ENCODE assay signal across 15 cellular contexts in genomic region chr1:64584479-64584878, GRCh38.
DNase-seq lines count a peak whose midpoint lies in the region; ATAC-seq, FAIRE-seq and TF ChIP-seq lines count a peak whose summit lies in the region.
"Had no signal": no experiment of that assay in that cellular context is flagged by ENCODE, and none has a peak within 500 bp of the region (broad histone marks: within the 10 kb centered on the region; RNA-seq: fewer than 3 reads in every experiment).

No MANE protein-coding gene starts in this region.

- TF ChIP-seq RAD21 in SK-N-SH (IDR thresholded peaks at IDR 0.05; ENCODE audit: low read length): peak; percentile 40

- CTCF ChIA-PET in SK-N-SH (lab: Yijun Ruan, JAX): no interaction called here
- CTCF ChIA-PET in endothelial cell of umbilical vein (lab: Charles Lee): interaction anchor here (1.0 to 1.3 kb wide), 2 partner anchors 9 to 17 kb away, joined by 3 to 4 read pairs; no protein-coding TSS in a partner anchor

- ATAC-seq in SK-N-SH treated with all-trans-retinoic acid at 6 μM for 48 hours: no peak
- ATAC-seq in HG03097 (IDR thresholded peaks at IDR 0.05; ENCODE audit: low FRiP score, unreplicated experiment): no peak
- no peak for ATAC-seq in HG02571 (IDR thresholded peaks at IDR 0.05; ENCODE audit: unreplicated experiment)
- ATAC-seq: A549 had no signal

- H3K4me3 ChIP-seq in SK-N-SH (ENCODE audit: low read depth in 2 of 2, low read length in 1 of 2) (no peak overlapping the region), OCI-LY3 (ENCODE audit: low read length) (no peak overlapping the region), endothelial cell of umbilical vein (replicated peaks in 1 of 3; ENCODE audit: insufficient read depth in 1 of 3, low read depth in 1 of 3, low read length in 3 of 3) (no peak overlapping the region), transverse colon (no peak overlapping the region)
- H3K4me3 ChIP-seq: A549 had no signal

- H2AFZ ChIP-seq in SK-N-SH (ENCODE audit: low read depth) (no peak overlapping the region), OCI-LY3 (ENCODE audit: low read depth, low read length) (no peak overlapping the region), endothelial cell of umbilical vein (ENCODE audit: low read depth, low read length) (no peak overlapping the region)

- H3K9ac ChIP-seq in SK-N-SH (no peak overlapping the region), OCI-LY3 (ENCODE audit: low read length) (no peak overlapping the region), endothelial cell of umbilical vein (replicated peaks; ENCODE audit: extremely low read depth, insufficient read depth, low read length) (no peak overlapping the region)

- no peaks in the 10 kb centered on the region for H3F3A ChIP-seq in SK-N-SH (replicated peaks; ENCODE audit: insufficient read depth)

- H3K27me3 ChIP-seq in SK-N-SH (ENCODE audit: insufficient read depth) (no peaks in the 10 kb centered on the region), OCI-LY3 (ENCODE audit: low read depth, low read length) (no peaks in the 10 kb centered on the region), endothelial cell of umbilical vein (ENCODE audit: control insufficient read depth in 2 of 2, insufficient read depth in 2 of 2, low read length in 2 of 2) (no peaks in the 10 kb centered on the region), transverse colon (no peaks in the 10 kb centered on the region)

- FAIRE-seq in endothelial cell of umbilical vein (lab: Jason Lieb, UNC): no peak
- FAIRE-seq: A549 had no signal

- no peaks in the 10 kb centered on the region for H3K9me3 ChIP-seq in SK-N-SH
- no peaks in the 10 kb centered on the region for H3K9me3 ChIP-seq in OCI-LY3 (ENCODE audit: insufficient read depth, low read length)
- no peaks in the 10 kb centered on the region for H3K9me3 ChIP-seq in endothelial cell of umbilical vein (replicated peaks; ENCODE audit: control insufficient read depth, insufficient read depth, low read length)
- no peaks in the 10 kb centered on the region for H3K9me3 ChIP-seq in transverse colon
- H3K9me3 ChIP-seq: A549 had no signal

- H3K4me2 ChIP-seq in SK-N-SH (no peak overlapping the region), OCI-LY3 (ENCODE audit: low read length) (no peak overlapping the region), endothelial cell of umbilical vein (ENCODE audit: insufficient read depth, low read length) (no peak overlapping the region)
- H3K4me2 ChIP-seq: A549 had no signal

- no peaks in the 10 kb centered on the region for H3K9me1 ChIP-seq in endothelial cell of umbilical vein (replicated peaks; ENCODE audit: control insufficient read depth, extremely low read depth, insufficient read depth, low read length)

- dilution Hi-C loops in endothelial cell of umbilical vein (cut with MboI; ENCODE audit: extremely low pct_ligation_motif_present, low sequenced_read_pairs): no loop called here

- no peaks in the 10 kb centered on the region for H3K36me3 ChIP-seq in SK-N-SH (replicated peaks in 1 of 2; ENCODE audit: control insufficient read depth in 1 of 2, insufficient read depth in 2 of 2, low read length in 1 of 2)
- H3K36me3 ChIP-seq in OCI-LY3 (replicated peaks; ENCODE audit: low read depth, low read length): no peaks in the 10 kb centered on the region
- no peaks in the 10 kb centered on the region for H3K36me3 ChIP-seq in endothelial cell of umbilical vein (ENCODE audit: control insufficient read depth in 2 of 2, extremely low read depth in 1 of 2, insufficient read depth in 2 of 2, low read length in 2 of 2)
- H3K36me3 ChIP-seq in transverse colon: no peaks in the 10 kb centered on the region

- intact Hi-C loops in endothelial cell of umbilical vein (cut with micrococcal nuclease): loop anchor here (1.0 to 2.0 kb wide), 2 partner anchors 114 to 315 kb away; partner anchors contain the start of gene CACHD1
- intact Hi-C loops in transverse colon (cut with DNase I; ENCODE audit: low total_unique reads): loop anchor here (5.0 kb wide), 1 partner anchor 187 kb away; no protein-coding TSS in a partner anchor

- TF ChIP-seq EP300 in SK-N-SH (IDR thresholded peaks at IDR 0.05; ENCODE audit: borderline replicate concordance in 1 of 2, low read depth in 1 of 2, low read length in 1 of 2) (no peak), transverse colon (IDR thresholded peaks at IDR 0.05; ENCODE audit: low read depth) (no peak)

- WGBS in SK-N-SH (ENCODE audit: low lambda C conversion rate): 78% methylated on average over 1 of the region's 1 CpG
- WGBS in transverse colon (ENCODE audit: low coverage in 1 of 2), 2 donors: 38 to 54% methylated on average over 1 of the region's 1 CpG

- H3K27ac ChIP-seq in SK-N-SH (ENCODE audit: low read depth in 2 of 2, low read length in 1 of 2): no peak overlapping the region
- no peak overlapping the region for H3K27ac ChIP-seq in OCI-LY3 (ENCODE audit: low read length)
- no peak overlapping the region for H3K27ac ChIP-seq in endothelial cell of umbilical vein (ENCODE audit: insufficient read depth, low read depth, low read length)
- no peak overlapping the region for H3K27ac ChIP-seq in transverse colon
- H3K27ac ChIP-seq: A549 had no signal

- H3K9me2 ChIP-seq in SK-N-SH: no peaks in the 10 kb centered on the region

- peak; percentile 37; the same call in 1 of the 2 replicates for TF ChIP-seq CTCF in SK-N-SH (IDR thresholded peaks at IDR 0.05)
- peak; percentile 36 for TF ChIP-seq CTCF in OCI-LY3 (IDR thresholded peaks at IDR 0.05; ENCODE audit: low read depth, low read length)
- TF ChIP-seq CTCF in endothelial cell of umbilical vein (IDR thresholded peaks at IDR 0.05; ENCODE audit: extremely low read depth in 1 of 2, insufficient read depth in 1 of 2, low read depth in 1 of 2, low read length in 2 of 2): peak in 1 of 2 donors; percentile 26
- peak; percentile 31 to 62 (median 54) for TF ChIP-seq CTCF in transverse colon (IDR thresholded peaks at IDR 0.05)

- in situ Hi-C loops in transverse colon (cut with MboI; ENCODE audit: low pct_ligation_motif_present in 1 of 4, low pct_unique_long_range_greater_than_20kb in 1 of 4, low sequenced_read_pairs in 3 of 4): no loop called here

- H4K20me1 ChIP-seq in SK-N-SH (ENCODE audit: insufficient read depth) (no peaks in the 10 kb centered on the region), OCI-LY3 (ENCODE audit: insufficient read depth, low read length) (no peaks in the 10 kb centered on the region), endothelial cell of umbilical vein (replicated peaks; ENCODE audit: control insufficient read depth, extremely low read depth, insufficient read depth, low read length) (no peaks in the 10 kb centered on the region)

- H3K4me1 ChIP-seq in SK-N-SH (ENCODE audit: control insufficient read depth in 1 of 2, insufficient read depth in 2 of 2, low read depth in 1 of 2, low read length in 1 of 2): no peaks in the 10 kb centered on the region; a peak in 2 of 4 replicates
- no peaks in the 10 kb centered on the region for H3K4me1 ChIP-seq in OCI-LY3 (ENCODE audit: low read length)
- no peaks in the 10 kb centered on the region for H3K4me1 ChIP-seq in endothelial cell of umbilical vein (ENCODE audit: control insufficient read depth, extremely low read depth, insufficient read depth, low read length)
- H3K4me1 ChIP-seq in transverse colon: peaks cover 0 to 5% (median 0%) of the 10 kb centered on the region in 4 donors
- H3K4me1 ChIP-seq: A549 had no signal

- BruUV-seq in endothelial cell of umbilical vein (replicated peaks; lab: Mats Ljungman, UMichigan): no TSS peak

- DNase-seq in SK-N-SH (no peak), endothelial cell of umbilical vein (ENCODE audit: low read depth, low spot score) (peak; percentile 26), transverse colon (no peak), 8988T (no peak)
- DNase-seq: activated CD8-positive, alpha-beta memory T cell treated with anti-CD3 and anti-CD28 coated beads for 24 hours; activated gamma-delta T cell treated with Interleukin-2 at 50 U/mL for 16 hours; DMS 273 treated with DMSO at 0.1 percent for 48 hours; mesenchymal stem cell; occipital lobe; T1000 had no signal

- no peaks in the 10 kb centered on the region for H3K79me2 ChIP-seq in SK-N-SH (ENCODE audit: insufficient read depth)
- no peaks in the 10 kb centered on the region for H3K79me2 ChIP-seq in OCI-LY3 (ENCODE audit: low read length)
- no peaks in the 10 kb centered on the region for H3K79me2 ChIP-seq in endothelial cell of umbilical vein (ENCODE audit: control insufficient read depth, insufficient read depth, low read length)

- POLR2A ChIA-PET in SK-N-SH (lab: Yijun Ruan, JAX) (no interaction called here), endothelial cell of umbilical vein (lab: Charles Lee) (no interaction called here)

- TF ChIP-seq POLR2A in endothelial cell of umbilical vein (IDR thresholded peaks at IDR 0.05; ENCODE audit: low read depth, low read length) (no peak), transverse colon (IDR thresholded peaks at IDR 0.05) (no peak)

TF ChIP-seq in SK-N-SH, 30 proteins besides CTCF, POLR2A, EP300 and RAD21:
- peak; percentile 15; the same call in 1 of the 2 replicates for TF ChIP-seq SMC3 (IDR thresholded peaks at IDR 0.05; ENCODE audit: low read depth, low read length)
- no peak for TF ChIP-seq MEF2A (IDR thresholded peaks at IDR 0.05; ENCODE audit: borderline replicate concordance, low read depth)
TF ChIP-seq in SK-N-SH: peak in this region for 1.

TF ChIP-seq in SK-N-SH treated with all-trans-retinoic acid at 6 μM for 48 hours, 23 proteins besides CTCF, POLR2A, EP300 and RAD21 (continues in another document):
- TF ChIP-seq TOX (CRISPR knock-in tag; IDR thresholded peaks at IDR 0.05; ENCODE audit: borderline replicate concordance) (no peak), BACH2 (CRISPR knock-in tag; IDR thresholded peaks at IDR 0.05; ENCODE audit: borderline replicate concordance) (no peak), SNAI2 (CRISPR knock-in tag; IDR thresholded peaks at IDR 0.05) (no peak), GLIS3 (CRISPR knock-in tag; IDR thresholded peaks at IDR 0.05) (no peak), ZNF70 (CRISPR knock-in tag; IDR thresholded peaks at IDR 0.05) (no peak)

TF ChIP-seq in endothelial cell of umbilical vein, 7 proteins besides CTCF, POLR2A, EP300 and RAD21:
- no peak for TF ChIP-seq MYC (IDR thresholded peaks at IDR 0.05; ENCODE audit: low read depth, low read length)
- TF ChIP-seq POLR2AphosphoS5 (IDR thresholded peaks at IDR 0.05; ENCODE audit: insufficient read depth, low read depth, low read length): no peak
TF ChIP-seq in endothelial cell of umbilical vein: peak in this region for 0.
